In genomic region chr3:119293105-119293683, GRCh38 we compare ENCODE assay signal across 8 cellular contexts. TPM values are rescaled to one million over a fixed set of nuclear protein-coding genes. Genes with fewer than 3 reads are reported as not detected.
A peak's percentile ranks its signal among the peaks of the same experiment; 100 is the strongest.
DNase-seq lines count a peak whose midpoint lies in the region; ATAC-seq and TF ChIP-seq lines count a peak whose summit lies in the region.

No MANE protein-coding gene starts in this region.

- H3K9me3 Mint-ChIP-seq in activated CD8-positive, alpha-beta memory T cell treated with anti-CD3 and anti-CD28 coated beads, Interleukin-2, amount 10 ng/mL, durations not matched to agents 7 days and 5 days (ENCODE audit: low read depth), result no peaks in the 10 kb centered on the region
- H3K9me3 Mint-ChIP-seq in activated naive CD8-positive, alpha-beta T cell treated with anti-CD3 and anti-CD28 coated beads, Interleukin-2, amount 10 ng/mL, durations not matched to agents 7 days and 5 days, result peaks cover 5% of the 10 kb centered on the region

- H3K9me3 ChIP-seq in lower lobe of right lung, result no peaks in the 10 kb centered on the region
- no peaks in the 10 kb centered on the region for H3K9me3 ChIP-seq in tibial nerve

- H3K4me1 ChIP-seq in lower lobe of right lung (peaks cover 34% of the 10 kb centered on the region), tibial nerve (peaks cover 0 to 39% (median 26%) of the 10 kb centered on the region in 4 donors)

- peaks cover 22% of the 10 kb centered on the region for H3K27me3 Mint-ChIP-seq in activated CD8-positive, alpha-beta memory T cell treated with anti-CD3 and anti-CD28 coated beads, Interleukin-2, amount 10 ng/mL, durations not matched to agents 7 days and 5 days
- peaks cover 3% of the 10 kb centered on the region for H3K27me3 Mint-ChIP-seq in activated naive CD8-positive, alpha-beta T cell treated with anti-CD3 and anti-CD28 coated beads, Interleukin-2, amount 10 ng/mL, durations not matched to agents 7 days and 5 days

- ATAC-seq in activated CD8-positive, alpha-beta memory T cell treated with anti-CD3 and anti-CD28 coated beads, Interleukin-2, amount 10 ng/mL, durations not matched to agents 7 days and 5 days, result no peak
- ATAC-seq in activated naive CD8-positive, alpha-beta T cell treated with anti-CD3 and anti-CD28 coated beads, Interleukin-2, amount 10 ng/mL, durations not matched to agents 7 days and 5 days (ENCODE audit: low read depth), result no peak
- peak; percentile 1 to 15 for ATAC-seq in lower lobe of right lung
- ATAC-seq in GM19324 (IDR thresholded peaks at IDR 0.05; ENCODE audit: low FRiP score, unreplicated experiment), result no peak
- ATAC-seq in HG02759 (IDR thresholded peaks at IDR 0.05; ENCODE audit: unreplicated experiment), result no peak

- H3K4me1 Mint-ChIP-seq in activated CD8-positive, alpha-beta memory T cell treated with anti-CD3 and anti-CD28 coated beads, Interleukin-2, amount 10 ng/mL, durations not matched to agents 7 days and 5 days, result peaks cover 38% of the 10 kb centered on the region
- peaks cover 33% of the 10 kb centered on the region for H3K4me1 Mint-ChIP-seq in activated naive CD8-positive, alpha-beta T cell treated with anti-CD3 and anti-CD28 coated beads, Interleukin-2, amount 10 ng/mL, durations not matched to agents 7 days and 5 days

- H3K27ac ChIP-seq in lower lobe of right lung, result peak overlapping the region; percentile 94
- H3K27ac ChIP-seq in tibial nerve, result peak overlapping the region; percentile 65 to 98 (median 97)

- peaks cover 4% of the 10 kb centered on the region for H3K36me3 Mint-ChIP-seq in activated CD8-positive, alpha-beta memory T cell treated with anti-CD3 and anti-CD28 coated beads, Interleukin-2, amount 10 ng/mL, durations not matched to agents 7 days and 5 days
- H3K36me3 Mint-ChIP-seq in activated naive CD8-positive, alpha-beta T cell treated with anti-CD3 and anti-CD28 coated beads, Interleukin-2, amount 10 ng/mL, durations not matched to agents 7 days and 5 days, result no peaks in the 10 kb centered on the region

- H3K27ac Mint-ChIP-seq in activated CD8-positive, alpha-beta memory T cell treated with anti-CD3 and anti-CD28 coated beads, Interleukin-2, amount 10 ng/mL, durations not matched to agents 7 days and 5 days, result peak overlapping the region; percentile 69
- H3K27ac Mint-ChIP-seq in activated naive CD8-positive, alpha-beta T cell treated with anti-CD3 and anti-CD28 coated beads, Interleukin-2, amount 10 ng/mL, durations not matched to agents 7 days and 5 days, result peak overlapping the region; percentile 66

- intact Hi-C loops in lower lobe of right lung (cut with DNase I), result no loop called here

- CTCF ChIA-PET in activated CD8-positive, alpha-beta memory T cell treated with anti-CD3 and anti-CD28 coated beads, Interleukin-2, amount 10 ng/mL, durations not matched to agents 7 days and 5 days (lab: Charles Lee), result interaction anchor here (1.0 to 2.8 kb wide), 5 partner anchors 11 to 170 kb away, joined by 3 to 11 read pairs (median 5); partner anchors contain the start of genes B4GALT4 and TMEM39A

- WGBS in tibial nerve, 2 donors, result 26 to 28% methylated on average over 2 of the region's 2 CpGs

- TF ChIP-seq EP300 in tibial nerve (IDR thresholded peaks at IDR 0.05), result no peak

- DNase-seq in activated CD8-positive, alpha-beta memory T cell treated with anti-CD3 and anti-CD28 coated beads, Interleukin-2, amount 10 ng/mL, durations not matched to agents 7 days and 5 days, result no peak
- DNase-seq in activated CD8-positive, alpha-beta memory T cell treated with anti-CD3 and anti-CD28 coated beads for 24 hours, result no peak
- DNase-seq in activated naive CD8-positive, alpha-beta T cell treated with anti-CD3 and anti-CD28 coated beads, Interleukin-2, amount 10 ng/mL, durations not matched to agents 7 days and 5 days, result no peak
- DNase-seq in lower lobe of right lung (no peak), tibial nerve (ENCODE audit: low spot score in 2 of 2) (no peak), NCI-H1105 treated with DMSO at 0.1 percent for 48 hours (lab: John Stamatoyannopoulos, UW) (no peak)

- POLR2A ChIA-PET in activated naive CD8-positive, alpha-beta T cell treated with anti-CD3 and anti-CD28 coated beads, Interleukin-2, amount 10 ng/mL, durations not matched to agents 7 days and 5 days (lab: Charles Lee), result interaction anchor here (0.8 to 2.7 kb wide), 2 partner anchors 30 to 52 kb away, joined by 3 to 13 read pairs; no protein-coding TSS in a partner anchor

- peaks cover 7% of the 10 kb centered on the region for H3K36me3 ChIP-seq in lower lobe of right lung
- peaks cover 0 to 9% (median 0%) of the 10 kb centered on the region in 3 donors for H3K36me3 ChIP-seq in tibial nerve

- TF ChIP-seq CTCF in lower lobe of right lung (IDR thresholded peaks at IDR 0.05) (no peak), tibial nerve (IDR thresholded peaks at IDR 0.05) (no peak)

- H3K4me3 ChIP-seq in lower lobe of right lung, result peak overlapping the region; percentile 72
- peak overlapping the region; percentile 56 to 85 (median 81) for H3K4me3 ChIP-seq in tibial nerve

- no peaks in the 10 kb centered on the region for H3K27me3 ChIP-seq in lower lobe of right lung (ENCODE audit: low read depth)
- no peaks in the 10 kb centered on the region for H3K27me3 ChIP-seq in tibial nerve

- TF ChIP-seq POLR2A in tibial nerve (IDR thresholded peaks at IDR 0.05), result no peak

- H3K4me3 Mint-ChIP-seq in activated CD8-positive, alpha-beta memory T cell treated with anti-CD3 and anti-CD28 coated beads, Interleukin-2, amount 10 ng/mL, durations not matched to agents 7 days and 5 days, result peak overlapping the region; percentile 79
- peak overlapping the region; percentile 76 for H3K4me3 Mint-ChIP-seq in activated naive CD8-positive, alpha-beta T cell treated with anti-CD3 and anti-CD28 coated beads, Interleukin-2, amount 10 ng/mL, durations not matched to agents 7 days and 5 days

RNA-seq across cellular contexts. Expression of gene ARHGAP31, which starts 1.0 kb away (rescaled TPM):
- total RNA-seq in activated CD8-positive, alpha-beta memory T cell treated with anti-CD3 and anti-CD28 coated beads, Interleukin-2, amount 10 ng/mL, durations not matched to agents 7 days and 5 days, result 1 to 10 TPM; 1.4 to 8.3 TPM
- 1 to 10 TPM; 1.6 to 1.7 TPM for total RNA-seq in activated naive CD8-positive, alpha-beta T cell treated with anti-CD3 and anti-CD28 coated beads, Interleukin-2, amount 10 ng/mL, durations not matched to agents 7 days and 5 days
- total RNA-seq in lower lobe of right lung, result 100 TPM
- 10 to 100 TPM; 40.5 to 46.5 (median 44.4) TPM for total RNA-seq in tibial nerve

RNA-seq across cellular contexts. Expression of gene B4GALT4, which starts 52.5 kb away (rescaled TPM):
- 10 to 100 TPM in 1 of 2 experiments, 1 to 10 TPM in 1; 9.6 to 10.9 TPM for total RNA-seq in activated CD8-positive, alpha-beta memory T cell treated with anti-CD3 and anti-CD28 coated beads, Interleukin-2, amount 10 ng/mL, durations not matched to agents 7 days and 5 days
- total RNA-seq in activated naive CD8-positive, alpha-beta T cell treated with anti-CD3 and anti-CD28 coated beads, Interleukin-2, amount 10 ng/mL, durations not matched to agents 7 days and 5 days, result 10 to 100 TPM; 13.8 to 16.3 TPM
- 13.5 TPM for total RNA-seq in lower lobe of right lung
- total RNA-seq in tibial nerve, result 10 to 100 TPM; 16.2 to 27.3 (median 21.2) TPM

Comparison
In these comparisons a context has a peak if more than half of its experiments do, and no peak if none do; other contexts are left out.
1. ATAC-seq: peak in lower lobe of right lung (2 of 2); none in activated CD8-positive, alpha-beta memory T cell treated with anti-CD3 and anti-CD28 coated beads, Interleukin-2, amount 10 ng/mL, durations not matched to agents 7 days and 5 days (single experiment), activated naive CD8-positive, alpha-beta T cell treated with anti-CD3 and anti-CD28 coated beads, Interleukin-2, amount 10 ng/mL, durations not matched to agents 7 days and 5 days (single experiment), GM19324 (single experiment) and HG02759 (single experiment).
2. RNA of gene ARHGAP31, which starts 1.0 kb away (total RNA-seq): 100 TPM in lower lobe of right lung (single experiment) and 40.5 to 46.5 TPM in tibial nerve; 1.4 to 8.3 TPM in activated CD8-positive, alpha-beta memory T cell treated with anti-CD3 and anti-CD28 coated beads, Interleukin-2, amount 10 ng/mL, durations not matched to agents 7 days and 5 days and 1.6 to 1.7 TPM in activated naive CD8-positive, alpha-beta T cell treated with anti-CD3 and anti-CD28 coated beads, Interleukin-2, amount 10 ng/mL, durations not matched to agents 7 days and 5 days; every median in the first group is over 4 times any median in the second.